Comparison of ENCODE assay signal across 8 cellular contexts in the genomic region with DNA sequence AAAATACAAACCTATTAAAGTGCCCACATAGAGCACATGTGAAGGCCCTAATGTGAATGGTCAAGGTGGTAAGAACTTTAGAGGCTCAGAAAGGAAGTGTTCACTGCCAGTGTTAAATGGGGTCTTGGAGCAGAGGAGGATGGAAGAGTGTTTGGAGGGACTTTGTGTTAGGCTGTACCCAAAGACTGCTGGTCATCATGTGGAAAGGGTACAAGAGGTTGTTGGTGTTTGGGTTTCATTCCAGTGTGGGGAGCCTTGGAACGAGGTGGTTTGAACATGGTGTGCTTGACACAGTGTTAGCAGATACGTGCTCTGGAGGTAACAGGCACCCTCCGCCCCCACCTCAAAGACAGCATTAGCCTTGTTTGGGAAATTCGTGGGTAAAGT.
DNase-seq lines count a peak whose midpoint lies in the region; ATAC-seq and TF ChIP-seq lines count a peak whose summit lies in the region.

No MANE protein-coding gene starts in this region.

- TF ChIP-seq RAD21 in neural cell (conservative IDR thresholded peaks at IDR 0.05): no peak

- intact Hi-C loops in PC-9 (cut with micrococcal nuclease; ENCODE audit: unreplicated experiment): loop anchor here (1.0 to 2.0 kb wide), 9 partner anchors 71 to 504 kb away; partner anchors contain the start of genes ETFDH and PPID

- no peaks in the 10 kb centered on the region for H3K9me2 ChIP-seq in PC-9 (ENCODE audit: insufficient read depth)
- no peaks in the 10 kb centered on the region for H3K9me2 ChIP-seq in neural cell (ENCODE audit: insufficient read depth, low read length)

- H3K27ac ChIP-seq in PC-9: peak overlapping the region; percentile 74
- H3K27ac ChIP-seq in neural cell (ENCODE audit: low read length): peak overlapping the region; percentile 28

- no peaks in the 10 kb centered on the region for H3K9me3 ChIP-seq in PC-9 (ENCODE audit: insufficient read depth, low read depth)
- H3K9me3 ChIP-seq in neural cell (ENCODE audit: low read length): no peaks in the 10 kb centered on the region

- H2AFZ ChIP-seq in PC-9 (no peak overlapping the region), neural cell (ENCODE audit: low read depth, low read length) (no peak overlapping the region)

- H3K4me2 ChIP-seq in PC-9: peak overlapping the region; percentile 78
- no peak overlapping the region for H3K4me2 ChIP-seq in neural cell (ENCODE audit: low read length)

- no peak for TF ChIP-seq EP300 in neural cell (conservative IDR thresholded peaks at IDR 0.05; ENCODE audit: poor library complexity, severe bottlenecking)

- TF ChIP-seq CTCF in PC-9 (conservative IDR thresholded peaks at IDR 0.05): no peak
- no peak for TF ChIP-seq CTCF in epithelial cell of proximal tubule (conservative IDR thresholded peaks at IDR 0.05; ENCODE audit: low read depth, low read length)
- TF ChIP-seq CTCF in neural cell (IDR thresholded peaks at IDR 0.05; ENCODE audit: poor library complexity, severe bottlenecking): no peak

- ATAC-seq in activated CD4-positive, CD25-positive, alpha-beta regulatory T cell treated with anti-CD3 and anti-CD28 coated beads, Interleukin-2, amount 50 U/mL, for 24 hours: no peak
- ATAC-seq in GM21825 (IDR thresholded peaks at IDR 0.05; ENCODE audit: unreplicated experiment): no peak

- H3F3A ChIP-seq in PC-9 (ENCODE audit: insufficient read depth, low read depth) (peaks cover 16% of the 10 kb centered on the region), neural cell (ENCODE audit: insufficient read depth, low read length, poor library complexity, severe bottlenecking) (no peaks in the 10 kb centered on the region)

- DNase-seq in ELR (ENCODE audit: low read depth) (peak; percentile 2), PC-9 (no peak), epithelial cell of proximal tubule (ENCODE audit: low read depth) (no peak), hippocampal formation (lab: John Stamatoyannopoulos, UW) (no peak)
- no peak for DNase-seq in stimulated activated naive CD4-positive, alpha-beta T cell treated with Interleukin-2 at 50 U/mL for 16 hours (lab: John Stamatoyannopoulos, UW)

- no TSS peak for BruUV-seq in PC-9 (replicated peaks; lab: Mats Ljungman, UMichigan)

- no peaks in the 10 kb centered on the region for H4K20me1 ChIP-seq in PC-9 (ENCODE audit: insufficient read depth)
- peaks cover 11% of the 10 kb centered on the region for H4K20me1 ChIP-seq in neural cell (ENCODE audit: insufficient read depth)

- peaks cover 71% of the 10 kb centered on the region for H3K79me2 ChIP-seq in PC-9 (ENCODE audit: low read depth)
- H3K79me2 ChIP-seq in neural cell (replicated peaks; ENCODE audit: insufficient read depth, low read length): peaks cover 100% of the 10 kb centered on the region

- peak overlapping the region; percentile 38; the same call in 1 of the 2 replicates for H3K4me3 ChIP-seq in PC-9
- H3K4me3 ChIP-seq in epithelial cell of proximal tubule (ENCODE audit: low read depth, low read length): peak overlapping the region; percentile 6
- H3K4me3 ChIP-seq in neural cell (ENCODE audit: low read length): peak overlapping the region; percentile 53

- peaks cover 17% of the 10 kb centered on the region for H3K4me1 ChIP-seq in PC-9 (replicated peaks; ENCODE audit: insufficient read depth)

- CTCF ChIA-PET in PC-9 (lab: Charles Lee): no interaction called here

- POLR2A ChIA-PET in PC-9 (lab: Charles Lee; ENCODE audit: unreplicated experiment): interaction anchor here (0.5 kb wide), 1 partner anchor 302 kb away, joined by 3 read pairs; no protein-coding TSS in a partner anchor

- H3K36me3 ChIP-seq in PC-9 (ENCODE audit: low read depth) (no peaks in the 10 kb centered on the region), neural cell (ENCODE audit: insufficient read depth, low read length) (no peaks in the 10 kb centered on the region)

- H3K27me3 ChIP-seq in PC-9 (ENCODE audit: insufficient read depth, low read depth) (no peaks in the 10 kb centered on the region), neural cell (ENCODE audit: insufficient read depth, low read depth, low read length) (no peaks in the 10 kb centered on the region)

- peak overlapping the region; percentile 44 for H3K9ac ChIP-seq in neural cell (ENCODE audit: low read length)

TF ChIP-seq in neural cell, 6 proteins besides CTCF, POLR2A, EP300 and RAD21:
- TF ChIP-seq POLR2AphosphoS5 (IDR thresholded peaks at IDR 0.05): no peak
- no peak for TF ChIP-seq EZH2 (IDR thresholded peaks at IDR 0.05; ENCODE audit: borderline replicate concordance, insufficient read depth, low read length, poor library complexity, severe bottlenecking)
- TF ChIP-seq, protein P1, sequence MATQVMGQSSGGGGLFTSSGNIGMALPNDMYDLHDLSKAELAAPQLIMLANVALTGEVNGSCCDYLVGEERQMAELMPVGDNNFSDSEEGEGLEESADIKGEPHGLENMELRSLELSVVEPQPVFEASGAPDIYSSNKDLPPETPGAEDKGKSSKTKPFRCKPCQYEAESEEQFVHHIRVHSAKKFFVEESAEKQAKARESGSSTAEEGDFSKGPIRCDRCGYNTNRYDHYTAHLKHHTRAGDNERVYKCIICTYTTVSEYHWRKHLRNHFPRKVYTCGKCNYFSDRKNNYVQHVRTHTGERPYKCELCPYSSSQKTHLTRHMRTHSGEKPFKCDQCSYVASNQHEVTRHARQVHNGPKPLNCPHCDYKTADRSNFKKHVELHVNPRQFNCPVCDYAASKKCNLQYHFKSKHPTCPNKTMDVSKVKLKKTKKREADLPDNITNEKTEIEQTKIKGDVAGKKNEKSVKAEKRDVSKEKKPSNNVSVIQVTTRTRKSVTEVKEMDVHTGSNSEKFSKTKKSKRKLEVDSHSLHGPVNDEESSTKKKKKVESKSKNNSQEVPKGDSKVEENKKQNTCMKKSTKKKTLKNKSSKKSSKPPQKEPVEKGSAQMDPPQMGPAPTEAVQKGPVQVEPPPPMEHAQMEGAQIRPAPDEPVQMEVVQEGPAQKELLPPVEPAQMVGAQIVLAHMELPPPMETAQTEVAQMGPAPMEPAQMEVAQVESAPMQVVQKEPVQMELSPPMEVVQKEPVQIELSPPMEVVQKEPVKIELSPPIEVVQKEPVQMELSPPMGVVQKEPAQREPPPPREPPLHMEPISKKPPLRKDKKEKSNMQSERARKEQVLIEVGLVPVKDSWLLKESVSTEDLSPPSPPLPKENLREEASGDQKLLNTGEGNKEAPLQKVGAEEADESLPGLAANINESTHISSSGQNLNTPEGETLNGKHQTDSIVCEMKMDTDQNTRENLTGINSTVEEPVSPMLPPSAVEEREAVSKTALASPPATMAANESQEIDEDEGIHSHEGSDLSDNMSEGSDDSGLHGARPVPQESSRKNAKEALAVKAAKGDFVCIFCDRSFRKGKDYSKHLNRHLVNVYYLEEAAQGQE (IDR thresholded peaks at IDR 0.05; ENCODE audit: borderline replicate concordance): no peak
- TF ChIP-seq SMC3 (conservative IDR thresholded peaks at IDR 0.05; ENCODE audit: poor library complexity): no peak
- TF ChIP-seq TAF1 (IDR thresholded peaks at IDR 0.05; ENCODE audit: low read depth): no peak
